13 cellular contexts compared by ENCODE assay signal in the genomic region with DNA sequence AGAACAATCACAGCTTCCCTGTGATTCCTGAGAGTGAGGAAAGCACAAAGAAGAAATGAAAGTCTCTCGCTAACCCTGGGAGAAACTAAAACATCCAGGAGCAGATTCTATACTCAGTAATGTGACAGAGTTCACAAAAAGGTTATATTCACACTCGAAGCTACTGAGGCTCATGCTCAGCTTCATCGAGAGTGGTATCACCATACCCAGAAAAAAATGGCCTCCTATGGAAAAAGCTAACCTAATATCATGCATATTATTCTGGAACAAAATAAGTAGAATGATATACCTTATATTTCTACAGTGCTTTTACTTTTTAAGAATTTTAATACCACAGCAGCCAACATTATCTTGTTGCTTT. TPM values are rescaled to one million over a fixed set of nuclear protein-coding genes. Genes with fewer than 3 reads are reported as not detected.
A peak's percentile ranks its signal among the peaks of the same experiment; 100 is the strongest.
DNase-seq lines count a peak whose midpoint lies in the region; ATAC-seq lines count a peak whose summit lies in the region.
"Had no signal": no experiment of that assay in that cellular context is flagged by ENCODE, and none has a peak within 500 bp of the region (broad histone marks: within the 10 kb centered on the region; RNA-seq: fewer than 3 reads in every experiment).

No MANE protein-coding gene starts in this region.

- H4K91ac ChIP-seq in neuronal stem cell (ENCODE audit: low read depth, low read length, poor library complexity) = no peak overlapping the region

- no peak overlapping the region for H3K9ac ChIP-seq in neuronal stem cell (ENCODE audit: low read depth, low read length, poor library complexity)
- H3K9ac ChIP-seq: KMS-11 had no signal

- H2BK15ac ChIP-seq in neuronal stem cell (ENCODE audit: low read length) = no peak overlapping the region

- peak overlapping the region; percentile 87 for H2AFZ ChIP-seq in neuronal stem cell (ENCODE audit: low read length)

- H2BK5ac ChIP-seq in neuronal stem cell (ENCODE audit: low read length) = no peak overlapping the region

- H2BK120ac ChIP-seq in neuronal stem cell (ENCODE audit: low read depth, low read length) = no peak overlapping the region

- no peaks in the 10 kb centered on the region for H3K27me3 ChIP-seq in neuronal stem cell (ENCODE audit: control insufficient read depth in 3 of 3, insufficient read depth in 3 of 3, low read depth in 1 of 3, low read length in 3 of 3)
- H3K27me3 ChIP-seq: gastrocnemius medialis had no signal

- H3K27ac Mint-ChIP-seq in dendritic cell treated with granulocyte-macrophage colony-stimulating factor and Interleukin-4, amounts not matched to agents 40 ng/mL and 50 ng/mL, for 4 days = peak overlapping the region; percentile 79
- H3K27ac Mint-ChIP-seq in stimulated activated naive B cell treated with anti-CD40 and anti-IgM and Interleukin-4, amounts not matched to agents 10 μg/mL and 1 μg/mL and 100 μg/mL, for 72 hours = no peak overlapping the region

- H2BK12ac ChIP-seq in neuronal stem cell (ENCODE audit: low read length) = no peak overlapping the region

- H3K9me3 Mint-ChIP-seq in dendritic cell treated with granulocyte-macrophage colony-stimulating factor and Interleukin-4, amounts not matched to agents 40 ng/mL and 50 ng/mL, for 4 days = no peaks in the 10 kb centered on the region
- H3K9me3 Mint-ChIP-seq in stimulated activated naive B cell treated with anti-CD40 and anti-IgM and Interleukin-4, amounts not matched to agents 10 μg/mL and 1 μg/mL and 100 μg/mL, for 72 hours = no peaks in the 10 kb centered on the region
- H3K9me3 Mint-ChIP-seq: naive B cell had no signal

- peaks cover 2 to 3% of the 10 kb centered on the region in 2 donors for H3K9me3 ChIP-seq in neuronal stem cell (replicated peaks in 1 of 2; ENCODE audit: control insufficient read depth in 2 of 2, insufficient read depth in 1 of 2, low read depth in 1 of 2, low read length in 2 of 2)
- H3K9me3 ChIP-seq: gastrocnemius medialis, tibial artery had no signal

- peaks cover 0 to 1% of the 10 kb centered on the region in 2 donors for H3K4me1 ChIP-seq in neuronal stem cell (ENCODE audit: control insufficient read depth in 2 of 2, insufficient read depth in 1 of 2, low read depth in 1 of 2, low read length in 2 of 2)
- H3K4me1 ChIP-seq: gastrocnemius medialis, tibial artery had no signal

- H3K18ac ChIP-seq in neuronal stem cell (ENCODE audit: low read length) = no peak overlapping the region

- ATAC-seq in GM18861 (IDR thresholded peaks at IDR 0.05; ENCODE audit: unreplicated experiment) = peak; percentile 34
- ATAC-seq in stimulated activated naive B cell treated with anti-CD40 and anti-IgM and Interleukin-4, amounts not matched to agents 10 μg/mL and 1 μg/mL and 100 μg/mL, for 72 hours (replicated peaks) = no peak
- ATAC-seq in HG03139 (IDR thresholded peaks at IDR 0.05; ENCODE audit: unreplicated experiment) = no peak
- ATAC-seq in GM18519 (IDR thresholded peaks at IDR 0.05; ENCODE audit: low FRiP score, unreplicated experiment) = no peak
- ATAC-seq: gastrocnemius medialis had no signal

- no peak overlapping the region for H3K4ac ChIP-seq in neuronal stem cell (ENCODE audit: low read length)

- H3K27me3 Mint-ChIP-seq in dendritic cell treated with granulocyte-macrophage colony-stimulating factor and Interleukin-4, amounts not matched to agents 40 ng/mL and 50 ng/mL, for 4 days = peaks cover 5% of the 10 kb centered on the region
- peaks cover 8% of the 10 kb centered on the region in 2 donors for H3K27me3 Mint-ChIP-seq in stimulated activated naive B cell treated with anti-CD40 and anti-IgM and Interleukin-4, amounts not matched to agents 10 μg/mL and 1 μg/mL and 100 μg/mL, for 72 hours

- WGBS in neuronal stem cell (ENCODE audit: extremely low coverage in 2 of 2, insufficient read length in 2 of 2, insufficient replicate concordance in 1 of 2), 2 donors = no CpG with 5 or more reads among the region's 3 CpGs

- H3K4me3 ChIP-seq in neuronal stem cell (ENCODE audit: low read length in 2 of 2) = no peak overlapping the region
- H3K4me3 ChIP-seq: gastrocnemius medialis, skin epidermis, tibial artery had no signal

- H3K27ac ChIP-seq in neuronal stem cell (replicated peaks; ENCODE audit: low read length) = no peak overlapping the region
- H3K27ac ChIP-seq: gastrocnemius medialis, KMS-11, tibial artery had no signal

- H3K79me1 ChIP-seq in neuronal stem cell (ENCODE audit: low read depth, low read length) = no peaks in the 10 kb centered on the region

- H3K23ac ChIP-seq in neuronal stem cell (ENCODE audit: low read depth, low read length, poor library complexity) = no peak overlapping the region

- DNase-seq in MV-4-11 (lab: John Stamatoyannopoulos, UW) = peak; percentile 16
- no peak for DNase-seq in neuronal stem cell (ENCODE audit: low spot score)
- DNase-seq in stimulated activated naive B cell treated with anti-CD40 and anti-IgM and Interleukin-4, amounts not matched to agents 10 μg/mL and 1 μg/mL and 100 μg/mL, for 72 hours = no peak
- DNase-seq: gastrocnemius medialis, naive B cell, NCI-H2029 treated with DMSO at 0.1 percent for 48 hours, tibial artery had no signal

- H3K36me3 ChIP-seq in neuronal stem cell (replicated peaks in 1 of 2; ENCODE audit: control insufficient read depth in 2 of 2, insufficient read depth in 2 of 2, low read length in 2 of 2) = no peaks in the 10 kb centered on the region
- H3K36me3 ChIP-seq: gastrocnemius medialis, tibial artery had no signal

- H2AK5ac ChIP-seq in neuronal stem cell (ENCODE audit: low read depth, low read length) = no peak overlapping the region

- no peak overlapping the region for H3K14ac ChIP-seq in neuronal stem cell (ENCODE audit: low read length)

- H3K36me3 Mint-ChIP-seq in dendritic cell treated with granulocyte-macrophage colony-stimulating factor and Interleukin-4, amounts not matched to agents 40 ng/mL and 50 ng/mL, for 4 days (ENCODE audit: low read depth) = no peaks in the 10 kb centered on the region
- H3K36me3 Mint-ChIP-seq in stimulated activated naive B cell treated with anti-CD40 and anti-IgM and Interleukin-4, amounts not matched to agents 10 μg/mL and 1 μg/mL and 100 μg/mL, for 72 hours = no peaks in the 10 kb centered on the region
- H3K36me3 Mint-ChIP-seq: naive B cell had no signal

- intact Hi-C loops in dendritic cell treated with granulocyte-macrophage colony-stimulating factor and Interleukin-4, amounts not matched to agents 40 ng/mL and 50 ng/mL, for 4 days (cut with micrococcal nuclease) = no loop called here

- no peak overlapping the region for H3K4me3 Mint-ChIP-seq in dendritic cell treated with granulocyte-macrophage colony-stimulating factor and Interleukin-4, amounts not matched to agents 40 ng/mL and 50 ng/mL, for 4 days
- H3K4me3 Mint-ChIP-seq in stimulated activated naive B cell treated with anti-CD40 and anti-IgM and Interleukin-4, amounts not matched to agents 10 μg/mL and 1 μg/mL and 100 μg/mL, for 72 hours = no peak overlapping the region
- H3K4me3 Mint-ChIP-seq: naive B cell had no signal

- no peak overlapping the region for H3K4me2 ChIP-seq in neuronal stem cell (ENCODE audit: insufficient read depth, low read length, poor library complexity, severe bottlenecking)
- H3K4me2 ChIP-seq: KMS-11 had no signal

- no peak overlapping the region for H4K8ac ChIP-seq in neuronal stem cell (ENCODE audit: low read depth, low read length)

- peaks cover 8% of the 10 kb centered on the region for H3K4me1 Mint-ChIP-seq in dendritic cell treated with granulocyte-macrophage colony-stimulating factor and Interleukin-4, amounts not matched to agents 40 ng/mL and 50 ng/mL, for 4 days (ENCODE audit: low read depth)
- H3K4me1 Mint-ChIP-seq in stimulated activated naive B cell treated with anti-CD40 and anti-IgM and Interleukin-4, amounts not matched to agents 10 μg/mL and 1 μg/mL and 100 μg/mL, for 72 hours = peaks cover 2 to 6% of the 10 kb centered on the region in 2 donors
- H3K4me1 Mint-ChIP-seq: naive B cell had no signal

RNA-seq across cellular contexts. Expression of gene CDKN2AIP, which starts 13.5 kb away (rescaled TPM):
- 15.8 TPM for polyA plus RNA-seq in neuronal stem cell (2013, experiment 1 of 2)
- polyA plus RNA-seq in neuronal stem cell (2013, experiment 2 of 2) = 16.0 TPM
